Comparison of ENCODE assay signal across 8 cellular contexts in genomic region chr4:27000820-27001219, GRCh38.
DNase-seq lines count a peak whose midpoint lies in the region; ATAC-seq and TF ChIP-seq lines count a peak whose summit lies in the region.

No MANE protein-coding gene starts in this region.

- no peaks in the 10 kb centered on the region for H3K9me3 ChIP-seq in sigmoid colon

- peaks cover 0 to 27% (median 12%) of the 10 kb centered on the region in 4 donors for H3K4me1 ChIP-seq in sigmoid colon

- no peak for TF ChIP-seq POLR2A in sigmoid colon (IDR thresholded peaks at IDR 0.05)

- H3K27me3 Mint-ChIP-seq in activated naive CD8-positive, alpha-beta T cell treated with anti-CD3 and anti-CD28 coated beads, Interleukin-2, amount 10 ng/mL, durations not matched to agents 7 days and 5 days, result no peaks in the 10 kb centered on the region
- no peaks in the 10 kb centered on the region for H3K27me3 Mint-ChIP-seq in activated naive CD8-positive, alpha-beta T cell treated with anti-CD3 and anti-CD28 coated beads, Interleukin-2, amount 50 U/mL, for 24 hours
- H3K27me3 Mint-ChIP-seq in activated B cell treated with CpG ODN at 0.5 μM for 24 hours, result no peaks in the 10 kb centered on the region
- no peaks in the 10 kb centered on the region for H3K27me3 Mint-ChIP-seq in stimulated activated memory B cell treated with anti-CD40 and anti-IgM and Interleukin-4, amounts not matched to agents 10 μg/mL and 1 μg/mL and 100 μg/mL, for 72 hours

- no peaks in the 10 kb centered on the region for H3K36me3 ChIP-seq in sigmoid colon

- H3K27ac Mint-ChIP-seq in activated naive CD8-positive, alpha-beta T cell treated with anti-CD3 and anti-CD28 coated beads, Interleukin-2, amount 10 ng/mL, durations not matched to agents 7 days and 5 days, result no peak overlapping the region
- H3K27ac Mint-ChIP-seq in activated naive CD8-positive, alpha-beta T cell treated with anti-CD3 and anti-CD28 coated beads, Interleukin-2, amount 50 U/mL, for 24 hours, result no peak overlapping the region
- peak overlapping the region; percentile 21 for H3K27ac Mint-ChIP-seq in activated B cell treated with CpG ODN at 0.5 μM for 24 hours
- peak overlapping the region; percentile 22 for H3K27ac Mint-ChIP-seq in stimulated activated memory B cell treated with anti-CD40 and anti-IgM and Interleukin-4, amounts not matched to agents 10 μg/mL and 1 μg/mL and 100 μg/mL, for 72 hours

- peak; percentile 73 for ATAC-seq in activated naive CD8-positive, alpha-beta T cell treated with anti-CD3 and anti-CD28 coated beads, Interleukin-2, amount 10 ng/mL, durations not matched to agents 7 days and 5 days (ENCODE audit: low read depth)
- no peak for ATAC-seq in activated naive CD8-positive, alpha-beta T cell treated with anti-CD3 and anti-CD28 coated beads, Interleukin-2, amount 50 U/mL, for 24 hours
- ATAC-seq in HG03039 (IDR thresholded peaks at IDR 0.05; ENCODE audit: unreplicated experiment) (peak; percentile 50), activated B cell treated with CpG ODN at 0.5 μM for 24 hours (ENCODE audit: low read depth) (peak; percentile 89)
- ATAC-seq in stimulated activated memory B cell treated with anti-CD40 and anti-IgM and Interleukin-4, amounts not matched to agents 10 μg/mL and 1 μg/mL and 100 μg/mL, for 72 hours, result peak; percentile 72

- CTCF ChIA-PET in activated B cell treated with CpG ODN at 0.5 μM for 24 hours (lab: Charles Lee), result interaction anchor here (1.0 to 2.5 kb wide), 7 partner anchors 8 to 139 kb away, joined by 4 to 13 read pairs (median 4); partner anchors contain the start of gene STIM2

- no peak for TF ChIP-seq CTCF in activated B cell treated with CpG ODN at 0.5 μM for 24 hours (IDR thresholded peaks at IDR 0.05)
- no peak for TF ChIP-seq CTCF in sigmoid colon (IDR thresholded peaks at IDR 0.05)

- H3K27ac ChIP-seq in sigmoid colon, result no peak overlapping the region

- H3K27me3 ChIP-seq in sigmoid colon, result no peaks in the 10 kb centered on the region

- no peak for TF ChIP-seq EP300 in sigmoid colon (IDR thresholded peaks at IDR 0.05)

- no peak for DNase-seq in activated naive CD8-positive, alpha-beta T cell treated with anti-CD3 and anti-CD28 coated beads, Interleukin-2, amount 10 ng/mL, durations not matched to agents 7 days and 5 days
- no peak for DNase-seq in activated naive CD8-positive, alpha-beta T cell treated with anti-CD3 and anti-CD28 coated beads, Interleukin-2, amount 50 U/mL, for 24 hours
- DNase-seq in activated B cell treated with CpG ODN at 0.5 μM for 24 hours (no peak), DMS114 treated with DMSO at 0.1 percent for 48 hours (lab: John Stamatoyannopoulos, UW; ENCODE audit: unreplicated experiment) (no peak), sigmoid colon (no peak), NCI-H2081 treated with DMSO at 0.1 percent for 48 hours (lab: John Stamatoyannopoulos, UW) (no peak)

- H3K4me1 Mint-ChIP-seq in activated naive CD8-positive, alpha-beta T cell treated with anti-CD3 and anti-CD28 coated beads, Interleukin-2, amount 10 ng/mL, durations not matched to agents 7 days and 5 days, result peaks cover 26% of the 10 kb centered on the region
- H3K4me1 Mint-ChIP-seq in activated naive CD8-positive, alpha-beta T cell treated with anti-CD3 and anti-CD28 coated beads, Interleukin-2, amount 50 U/mL, for 24 hours, result peaks cover 67% of the 10 kb centered on the region
- peaks cover 26% of the 10 kb centered on the region for H3K4me1 Mint-ChIP-seq in activated B cell treated with CpG ODN at 0.5 μM for 24 hours
- peaks cover 24% of the 10 kb centered on the region for H3K4me1 Mint-ChIP-seq in stimulated activated memory B cell treated with anti-CD40 and anti-IgM and Interleukin-4, amounts not matched to agents 10 μg/mL and 1 μg/mL and 100 μg/mL, for 72 hours

- WGBS in sigmoid colon, 2 donors, result 92 to 94% methylated on average over 1 of the region's 1 CpG

- POLR2A ChIA-PET in activated naive CD8-positive, alpha-beta T cell treated with anti-CD3 and anti-CD28 coated beads, Interleukin-2, amount 10 ng/mL, durations not matched to agents 7 days and 5 days (lab: Charles Lee), result interaction anchor here (1.6 kb wide), 1 partner anchor 140 kb away, joined by 7 read pairs; the partner anchor contains the start of gene STIM2
- POLR2A ChIA-PET in activated B cell treated with CpG ODN at 0.5 μM for 24 hours (lab: Charles Lee), result interaction anchor here (0.6 to 1.3 kb wide), 3 partner anchors 44 to 172 kb away, joined by 3 to 11 read pairs (median 5); partner anchors contain the start of gene STIM2

- H3K4me3 ChIP-seq in sigmoid colon, result no peak overlapping the region

- no peak overlapping the region for H3K4me3 Mint-ChIP-seq in activated naive CD8-positive, alpha-beta T cell treated with anti-CD3 and anti-CD28 coated beads, Interleukin-2, amount 10 ng/mL, durations not matched to agents 7 days and 5 days
- no peak overlapping the region for H3K4me3 Mint-ChIP-seq in activated naive CD8-positive, alpha-beta T cell treated with anti-CD3 and anti-CD28 coated beads, Interleukin-2, amount 50 U/mL, for 24 hours
- no peak overlapping the region for H3K4me3 Mint-ChIP-seq in activated B cell treated with CpG ODN at 0.5 μM for 24 hours
- H3K4me3 Mint-ChIP-seq in stimulated activated memory B cell treated with anti-CD40 and anti-IgM and Interleukin-4, amounts not matched to agents 10 μg/mL and 1 μg/mL and 100 μg/mL, for 72 hours, result no peak overlapping the region

- H3K36me3 Mint-ChIP-seq in activated naive CD8-positive, alpha-beta T cell treated with anti-CD3 and anti-CD28 coated beads, Interleukin-2, amount 10 ng/mL, durations not matched to agents 7 days and 5 days, result peaks cover 22% of the 10 kb centered on the region
- H3K36me3 Mint-ChIP-seq in activated naive CD8-positive, alpha-beta T cell treated with anti-CD3 and anti-CD28 coated beads, Interleukin-2, amount 50 U/mL, for 24 hours (ENCODE audit: low read depth), result peaks cover 26% of the 10 kb centered on the region
- H3K36me3 Mint-ChIP-seq in activated B cell treated with CpG ODN at 0.5 μM for 24 hours (ENCODE audit: low read depth), result peaks cover 37% of the 10 kb centered on the region
- peaks cover 14% of the 10 kb centered on the region for H3K36me3 Mint-ChIP-seq in stimulated activated memory B cell treated with anti-CD40 and anti-IgM and Interleukin-4, amounts not matched to agents 10 μg/mL and 1 μg/mL and 100 μg/mL, for 72 hours

- intact Hi-C loops in activated B cell treated with CpG ODN at 0.5 μM for 24 hours (cut with micrococcal nuclease) (loop anchor here (2.0 kb wide), 1 partner anchor 280 kb away; no protein-coding TSS in a partner anchor), sigmoid colon (cut with DNase I) (loop anchor here (10.0 kb wide), 4 partner anchors 256 to 676 kb away; partner anchors contain the start of gene RBPJ)

- H3K9me3 Mint-ChIP-seq in activated naive CD8-positive, alpha-beta T cell treated with anti-CD3 and anti-CD28 coated beads, Interleukin-2, amount 10 ng/mL, durations not matched to agents 7 days and 5 days, result no peaks in the 10 kb centered on the region
- no peaks in the 10 kb centered on the region for H3K9me3 Mint-ChIP-seq in activated naive CD8-positive, alpha-beta T cell treated with anti-CD3 and anti-CD28 coated beads, Interleukin-2, amount 50 U/mL, for 24 hours
- no peaks in the 10 kb centered on the region for H3K9me3 Mint-ChIP-seq in activated B cell treated with CpG ODN at 0.5 μM for 24 hours
- no peaks in the 10 kb centered on the region for H3K9me3 Mint-ChIP-seq in stimulated activated memory B cell treated with anti-CD40 and anti-IgM and Interleukin-4, amounts not matched to agents 10 μg/mL and 1 μg/mL and 100 μg/mL, for 72 hours

Comparison
In these comparisons a context has a peak if more than half of its experiments do, and no peak if none do; other contexts are left out.
1. H3K27ac Mint-ChIP-seq: peak in activated B cell treated with CpG ODN at 0.5 μM for 24 hours (single experiment) and stimulated activated memory B cell treated with anti-CD40 and anti-IgM and Interleukin-4, amounts not matched to agents 10 μg/mL and 1 μg/mL and 100 μg/mL, for 72 hours (single experiment); none in activated naive CD8-positive, alpha-beta T cell treated with anti-CD3 and anti-CD28 coated beads, Interleukin-2, amount 10 ng/mL, durations not matched to agents 7 days and 5 days (single experiment) and activated naive CD8-positive, alpha-beta T cell treated with anti-CD3 and anti-CD28 coated beads, Interleukin-2, amount 50 U/mL, for 24 hours (single experiment).